Comparison of ENCODE assay signal across 25 cellular contexts in the genomic region with DNA sequence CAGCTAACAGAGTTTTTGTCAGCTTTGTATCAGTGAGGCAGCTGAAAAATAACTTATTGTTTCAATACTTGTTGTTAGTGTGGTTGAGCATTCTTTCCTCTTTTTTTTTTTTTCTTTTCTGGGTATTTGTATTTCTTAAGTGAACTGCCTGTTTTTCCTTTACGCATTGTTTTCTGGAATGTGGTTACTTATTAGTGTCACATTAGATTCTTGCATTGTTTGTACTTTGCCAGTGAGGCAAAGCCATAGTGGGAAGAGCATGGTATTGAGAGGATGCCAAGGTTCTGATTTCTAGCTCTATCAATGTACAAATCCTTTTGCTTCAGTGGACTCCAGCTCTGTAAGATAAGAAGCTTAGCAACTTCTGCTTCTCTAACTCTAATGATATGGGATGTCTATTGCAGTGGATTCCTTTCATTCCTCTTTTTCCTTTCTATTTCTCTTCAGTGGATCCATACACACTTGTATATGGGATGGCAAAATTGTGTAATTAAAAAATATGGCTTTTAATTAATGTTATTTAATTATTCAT.
"Had no signal": no experiment of that assay in that cellular context is flagged by ENCODE, and none has a peak within 500 bp of the region (broad histone marks: within the 10 kb centered on the region; RNA-seq: fewer than 3 reads in every experiment).

No MANE protein-coding gene starts in this region.

- H3K4me2 ChIP-seq: smooth muscle cell had no signal

- FAIRE-seq: kidney had no signal

- H3K27me3 Mint-ChIP-seq: activated CD4-positive, alpha-beta memory T cell treated with anti-CD3 and anti-CD28 coated beads, Interleukin-2, amount 10 ng/mL, durations not matched to agents 7 days and 5 days; activated CD4-positive, alpha-beta T cell treated with anti-CD3 and anti-CD28 coated beads, Interleukin-2, amount 10 ng/mL, durations not matched to agents 24 days and 14 days; dendritic cell treated with granulocyte-macrophage colony-stimulating factor and Interleukin-4, amounts not matched to agents 40 ng/mL and 50 ng/mL, for 4 days had no signal

- H3K9me3 Mint-ChIP-seq: activated CD4-positive, alpha-beta memory T cell treated with anti-CD3 and anti-CD28 coated beads, Interleukin-2, amount 10 ng/mL, durations not matched to agents 7 days and 5 days; activated CD4-positive, alpha-beta T cell treated with anti-CD3 and anti-CD28 coated beads, Interleukin-2, amount 10 ng/mL, durations not matched to agents 24 days and 14 days; dendritic cell treated with granulocyte-macrophage colony-stimulating factor and Interleukin-4, amounts not matched to agents 40 ng/mL and 50 ng/mL, for 4 days had no signal

- H3K9me3 ChIP-seq: body of pancreas, lower lobe of right lung, mucosa of descending colon, sigmoid colon, testis, upper lobe of left lung had no signal

- H3K27ac Mint-ChIP-seq: activated CD4-positive, alpha-beta memory T cell treated with anti-CD3 and anti-CD28 coated beads, Interleukin-2, amount 10 ng/mL, durations not matched to agents 7 days and 5 days; activated CD4-positive, alpha-beta T cell treated with anti-CD3 and anti-CD28 coated beads, Interleukin-2, amount 10 ng/mL, durations not matched to agents 24 days and 14 days; dendritic cell treated with granulocyte-macrophage colony-stimulating factor and Interleukin-4, amounts not matched to agents 40 ng/mL and 50 ng/mL, for 4 days had no signal

- H3K4me3 Mint-ChIP-seq: activated CD4-positive, alpha-beta memory T cell treated with anti-CD3 and anti-CD28 coated beads, Interleukin-2, amount 10 ng/mL, durations not matched to agents 7 days and 5 days; activated CD4-positive, alpha-beta T cell treated with anti-CD3 and anti-CD28 coated beads, Interleukin-2, amount 10 ng/mL, durations not matched to agents 24 days and 14 days; dendritic cell treated with granulocyte-macrophage colony-stimulating factor and Interleukin-4, amounts not matched to agents 40 ng/mL and 50 ng/mL, for 4 days had no signal

- ATAC-seq: activated CD4-positive, CD25-positive, alpha-beta regulatory T cell treated with anti-CD3 and anti-CD28 coated beads, Interleukin-2, amount 50 U/mL, for 24 hours; body of pancreas; foreskin keratinocyte; left lobe of liver; lower lobe of right lung; mucosa of descending colon had no signal

- H3K27ac ChIP-seq: body of pancreas, foreskin keratinocyte, lower lobe of right lung, sigmoid colon, testis, upper lobe of left lung had no signal

- H3K27me3 ChIP-seq: body of pancreas, foreskin keratinocyte, sigmoid colon, testis, upper lobe of left lung had no signal

- H3K4me3 ChIP-seq: body of pancreas, lower lobe of right lung, mucosa of descending colon, sigmoid colon, smooth muscle cell, testis, upper lobe of left lung had no signal

- H3K36me3 ChIP-seq: sigmoid colon had no signal

- DNase-seq: activated CD4-positive, alpha-beta memory T cell treated with anti-CD3 and anti-CD28 coated beads, Interleukin-2, amount 10 ng/mL, durations not matched to agents 7 days and 5 days; activated CD4-positive, alpha-beta T cell treated with anti-CD3 and anti-CD28 coated beads, Interleukin-2, amount 10 ng/mL, durations not matched to agents 24 days and 14 days; activated effector memory CD4-positive, alpha-beta T cell treated with anti-CD3 and anti-CD28 coated beads, Interleukin-2, amount 50 U/mL, for 16 hours; activated naive CD4-positive, alpha-beta T cell treated with anti-CD3 and anti-CD28 coated beads, Interleukin-2, amount 50 U/mL, for 16 hours; activated T-cell treated with anti-CD3 and anti-CD28 coated beads for 4 hours; anterior cingulate cortex; body of pancreas; effector CD4-positive, alpha-beta T cell; foreskin keratinocyte; kidney; lower lobe of right lung; mucosa of descending colon; posterior cingulate gyrus; retina; sigmoid colon; stimulated activated CD4-positive, alpha-beta T cell treated with anti-CD3 and anti-CD28 coated beads, Interleukin-15, amount 100 ng/mL, for 24 hours; stimulated activated naive CD4-positive, alpha-beta T cell; T-helper 1 cell; T-helper 9 cell; testis; upper lobe of left lung had no signal
